In the genomic region with DNA sequence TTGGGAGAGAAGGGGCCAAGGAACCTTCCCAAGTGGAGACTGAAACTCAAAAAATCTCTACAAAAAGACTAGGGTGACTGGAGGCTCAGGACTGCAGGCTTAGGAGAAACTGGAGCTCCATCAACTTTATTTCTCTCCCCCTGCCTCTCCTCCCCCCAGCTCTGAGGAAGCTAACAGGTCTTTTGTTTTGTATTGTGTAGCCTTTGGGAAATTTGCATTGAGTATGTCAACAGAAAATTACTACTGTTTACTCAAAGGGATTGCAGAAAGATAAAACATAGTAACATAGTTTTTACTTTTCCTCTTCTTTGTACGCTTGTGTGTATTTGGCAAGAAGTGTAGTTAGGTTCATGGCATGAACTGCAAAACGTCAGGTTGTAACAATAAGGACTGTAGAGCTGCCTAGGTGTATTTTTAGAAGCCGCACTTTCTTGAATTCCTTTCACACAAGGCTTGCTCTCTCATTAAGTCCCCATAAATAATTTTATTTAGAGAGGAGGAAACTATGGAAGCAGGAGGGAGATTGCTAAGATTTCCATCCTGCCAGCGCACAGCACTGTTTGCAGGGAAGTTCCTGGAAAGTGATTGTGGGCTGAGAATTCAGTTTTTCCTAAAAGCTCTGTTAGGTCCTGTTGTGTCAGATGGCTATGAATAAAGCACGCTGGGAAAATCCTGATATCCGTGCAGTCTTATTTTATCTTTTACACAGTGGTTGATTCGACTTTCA, we compare ENCODE assay signal across 9 cellular contexts. TPM values are rescaled to one million over a fixed set of nuclear protein-coding genes. Genes with fewer than 3 reads are reported as not detected.
DNase-seq lines count a peak whose midpoint lies in the region; ATAC-seq and TF ChIP-seq lines count a peak whose summit lies in the region.
"Had no signal": no experiment of that assay in that cellular context is flagged by ENCODE, and none has a peak within 500 bp of the region (broad histone marks: within the 10 kb centered on the region; RNA-seq: fewer than 3 reads in every experiment).

No MANE protein-coding gene starts in this region.

- peak overlapping the region; percentile 99 for H3K27ac Mint-ChIP-seq in activated CD4-positive, alpha-beta memory T cell treated with anti-CD3 and anti-CD28 coated beads for 36 hours
- no peak overlapping the region for H3K27ac Mint-ChIP-seq in mesothelial cell of epicardium
- H3K27ac Mint-ChIP-seq in type B pancreatic cell = no peak overlapping the region

- intact Hi-C loops in breast epithelium (cut with DNase I; ENCODE audit: low total_unique reads) = no loop called here
- intact Hi-C loops in activated CD4-positive, alpha-beta memory T cell treated with anti-CD3 and anti-CD28 coated beads for 36 hours (cut with micrococcal nuclease) = loop anchor here (5.0 to 10.0 kb wide), 2 partner anchors 704 to 1561 kb away; a partner anchor contains a TSS

- TF ChIP-seq CTCF in breast epithelium (IDR thresholded peaks at IDR 0.05) (no peak), mesothelial cell of epicardium (IDR thresholded peaks at IDR 0.05; ENCODE audit: unreplicated experiment) (no peak), type B pancreatic cell (conservative IDR thresholded peaks at IDR 0.05) (no peak)

- H3K36me3 Mint-ChIP-seq in activated CD4-positive, alpha-beta memory T cell treated with anti-CD3 and anti-CD28 coated beads for 36 hours = peaks cover 86% of the 10 kb centered on the region
- peaks cover 10% of the 10 kb centered on the region for H3K36me3 Mint-ChIP-seq in mesothelial cell of epicardium
- H3K36me3 Mint-ChIP-seq in type B pancreatic cell = no peaks in the 10 kb centered on the region

- peak overlapping the region; percentile 99 for H3K4me3 Mint-ChIP-seq in activated CD4-positive, alpha-beta memory T cell treated with anti-CD3 and anti-CD28 coated beads for 36 hours
- H3K4me3 Mint-ChIP-seq in mesothelial cell of epicardium = peak overlapping the region; percentile 84
- peak overlapping the region; percentile 91 for H3K4me3 Mint-ChIP-seq in type B pancreatic cell

- no peak for TF ChIP-seq POLR2A in breast epithelium (IDR thresholded peaks at IDR 0.05)

- peaks cover 37% of the 10 kb centered on the region for H3K4me1 Mint-ChIP-seq in activated CD4-positive, alpha-beta memory T cell treated with anti-CD3 and anti-CD28 coated beads for 36 hours (ENCODE audit: low read depth)
- H3K4me1 Mint-ChIP-seq in mesothelial cell of epicardium = peaks cover 28% of the 10 kb centered on the region
- peaks cover 4% of the 10 kb centered on the region for H3K4me1 Mint-ChIP-seq in type B pancreatic cell (ENCODE audit: unreplicated experiment)

- H3K36me3 ChIP-seq in breast epithelium = no peaks in the 10 kb centered on the region

- H3K4me1 ChIP-seq in breast epithelium = peaks cover 4% of the 10 kb centered on the region in 2 donors

- no peaks in the 10 kb centered on the region for H3K27me3 Mint-ChIP-seq in activated CD4-positive, alpha-beta memory T cell treated with anti-CD3 and anti-CD28 coated beads for 36 hours
- peaks cover 29% of the 10 kb centered on the region for H3K27me3 Mint-ChIP-seq in mesothelial cell of epicardium (ENCODE audit: low read depth)
- peaks cover 58% of the 10 kb centered on the region for H3K27me3 Mint-ChIP-seq in type B pancreatic cell

- H3K4me3 ChIP-seq in breast epithelium = no peak overlapping the region

- no peak for ATAC-seq in HG03457 (IDR thresholded peaks at IDR 0.05; ENCODE audit: unreplicated experiment)
- no peak for ATAC-seq in HG02759 (IDR thresholded peaks at IDR 0.05; ENCODE audit: unreplicated experiment)
- ATAC-seq in GM19463 (IDR thresholded peaks at IDR 0.05; ENCODE audit: unreplicated experiment) = no peak

- in situ Hi-C loops in T47D (cut with HindIII; ENCODE audit: low pct_unique_long_range_greater_than_20kb, low sequenced_read_pairs) = no loop called here

- POLR2A ChIA-PET in activated CD4-positive, alpha-beta memory T cell treated with anti-CD3 and anti-CD28 coated beads for 36 hours (lab: Charles Lee) = interaction anchor here (0.9 to 9.2 kb wide), 9 partner anchors 8 to 294 kb away, joined by 3 to 95 read pairs (median 4); no protein-coding TSS in a partner anchor

- peak; percentile 62 to 72 for DNase-seq in T47D (ENCODE audit: low read depth in 1 of 2, low spot score in 1 of 2)
- no peak for DNase-seq in breast epithelium (ENCODE audit: low spot score in 2 of 2)
- DNase-seq in activated CD4-positive, alpha-beta memory T cell treated with anti-CD3 and anti-CD28 coated beads for 36 hours = no peak
- no peak for DNase-seq in mesothelial cell of epicardium (ENCODE audit: low spot score in 2 of 2, unreplicated experiment in 2 of 2)
- no peak for DNase-seq in type B pancreatic cell (ENCODE audit: extremely low spot score, unreplicated experiment)
- DNase-seq: kidney glomerular epithelial cell had no signal

- peaks cover 17% of the 10 kb centered on the region for H3K9me3 Mint-ChIP-seq in activated CD4-positive, alpha-beta memory T cell treated with anti-CD3 and anti-CD28 coated beads for 36 hours
- peaks cover 22% of the 10 kb centered on the region for H3K9me3 Mint-ChIP-seq in mesothelial cell of epicardium
- peaks cover 5% of the 10 kb centered on the region for H3K9me3 Mint-ChIP-seq in type B pancreatic cell

- peaks cover 7 to 8% of the 10 kb centered on the region in 2 donors for H3K9me3 ChIP-seq in breast epithelium

- H3K27me3 ChIP-seq in breast epithelium = peaks cover 0 to 24% of the 10 kb centered on the region in 2 donors

- H3K27ac ChIP-seq in breast epithelium = no peak overlapping the region

- CTCF ChIA-PET in activated CD4-positive, alpha-beta memory T cell treated with anti-CD3 and anti-CD28 coated beads for 36 hours (lab: Charles Lee) = interaction anchor here (0.6 to 4.2 kb wide), 5 partner anchors 33 to 312 kb away, joined by 3 to 19 read pairs (median 3); no protein-coding TSS in a partner anchor

RNA-seq across cellular contexts. Expression of a gene that starts 21.1 kb away (rescaled TPM):
- total RNA-seq in breast epithelium (10 to 100 TPM; 25.4 to 55.5 (median 51.1) TPM), mesothelial cell of epicardium (72.6 to 81.4 TPM (median 76.7 TPM) in 3 replicates), type B pancreatic cell (ENCODE audit: low replicate concordance) (37.1 and 39.9 TPM in 2 replicates)
- 100 to 1,000 TPM; 546 to 561 TPM for total RNA-seq in activated CD4-positive, alpha-beta memory T cell treated with anti-CD3 and anti-CD28 coated beads for 36 hours

Comparison
In these comparisons a context has a peak if more than half of its experiments do, and no peak if none do; other contexts are left out.
1. DNase-seq: peak in T47D (2 of 2); none in breast epithelium (0 of 2), activated CD4-positive, alpha-beta memory T cell treated with anti-CD3 and anti-CD28 coated beads for 36 hours (single experiment), mesothelial cell of epicardium (0 of 2) and type B pancreatic cell (single experiment).
2. Peak in every context shown above with its lines, with median percentiles within 50 percentile points of each other: H3K4me3 Mint-ChIP-seq.